Comparison of ENCODE assay signal across 13 cellular contexts in genomic region chr12:124618291-124618902, GRCh38. TPM values are rescaled to one million over a fixed set of nuclear protein-coding genes. Genes with fewer than 3 reads are reported as not detected.
DNase-seq lines count a peak whose midpoint lies in the region; ATAC-seq, FAIRE-seq and TF ChIP-seq lines count a peak whose summit lies in the region.
"Had no signal": no experiment of that assay in that cellular context is flagged by ENCODE, and none has a peak within 500 bp of the region (broad histone marks: within the 10 kb centered on the region; RNA-seq: fewer than 3 reads in every experiment).

No MANE protein-coding gene starts in this region.

- H3K36me3 ChIP-seq in H7 (replicated peaks; ENCODE audit: control insufficient read depth, insufficient read depth, low read length) (no peaks in the 10 kb centered on the region), astrocyte (ENCODE audit: insufficient read depth, low read length) (no peaks in the 10 kb centered on the region), heart left ventricle (no peaks in the 10 kb centered on the region), stomach (no peaks in the 10 kb centered on the region)
- H3K36me3 ChIP-seq: SJCRH30 had no signal

- WGBS in heart left ventricle, 4 donors, result 89 to 93% (median 90%) methylated on average over 21 of the region's 21 CpGs
- WGBS in stomach, 5 donors, result 80 to 89% (median 88%) methylated on average over 20 to 21 of the region's 21 CpGs

- H3K27ac Mint-ChIP-seq in astrocyte (ENCODE audit: unreplicated experiment) (no peak overlapping the region), nephron (peak overlapping the region in 2 of 3 experiments; percentile 43 to 58)

- TF ChIP-seq POLR2A in heart left ventricle (IDR thresholded peaks at IDR 0.05) (no peak), stomach (IDR thresholded peaks at IDR 0.05) (no peak)

- intact Hi-C loops in heart left ventricle (cut with DNase I), result loop anchor here in 2 of 10 donors (5.0 kb wide), 2 partner anchors 41 to 46 kb away; no protein-coding TSS in a partner anchor
- intact Hi-C loops in stomach (cut with DNase I; ENCODE audit: low total_unique reads), result no loop called here

- no peaks in the 10 kb centered on the region for H3K79me2 ChIP-seq in astrocyte (ENCODE audit: insufficient read depth, low read length)

- no peak overlapping the region for H3K27ac ChIP-seq in astrocyte (ENCODE audit: low read depth, low read length)
- H3K27ac ChIP-seq in heart left ventricle, result no peak overlapping the region
- no peak overlapping the region for H3K27ac ChIP-seq in stomach
- H3K27ac ChIP-seq: SJCRH30 had no signal

- H3K27me3 Mint-ChIP-seq in astrocyte (ENCODE audit: low read depth, unreplicated experiment), result peaks cover 25% of the 10 kb centered on the region
- H3K27me3 Mint-ChIP-seq in nephron (ENCODE audit: low read depth), result peaks cover 14% of the 10 kb centered on the region

- no peak for TF ChIP-seq EP300 in stomach (IDR thresholded peaks at IDR 0.05)

- no peak for FAIRE-seq in astrocyte (lab: Jason Lieb, UNC)

- no peak overlapping the region for H3K4me2 ChIP-seq in astrocyte (ENCODE audit: low read length)

- peaks cover 18% of the 10 kb centered on the region for H3K4me1 ChIP-seq in astrocyte (ENCODE audit: insufficient read depth, low read length)
- peaks cover 0 to 30% (median 15%) of the 10 kb centered on the region in 12 donors for H3K4me1 ChIP-seq in heart left ventricle
- H3K4me1 ChIP-seq in stomach, result peaks cover 0 to 16% (median 9%) of the 10 kb centered on the region in 4 donors
- H3K4me1 ChIP-seq: SJCRH30 had no signal

- TF ChIP-seq CTCF in astrocyte (IDR thresholded peaks at IDR 0.05; ENCODE audit: insufficient read depth, low read depth, low read length) (no peak), nephron (IDR thresholded peaks at IDR 0.05; ENCODE audit: unreplicated experiment in 3 of 3) (no peak), heart left ventricle (IDR thresholded peaks at IDR 0.05) (no peak), stomach (IDR thresholded peaks at IDR 0.05) (no peak)

- H3K9me3 Mint-ChIP-seq in astrocyte (ENCODE audit: unreplicated experiment) (peaks cover 3% of the 10 kb centered on the region), nephron (peaks cover 4% of the 10 kb centered on the region)

- H4K20me1 ChIP-seq in astrocyte (ENCODE audit: insufficient read depth, low read length), result no peaks in the 10 kb centered on the region

- H3K4me1 Mint-ChIP-seq in astrocyte (ENCODE audit: low read depth, unreplicated experiment), result peaks cover 9% of the 10 kb centered on the region
- peaks cover 12% of the 10 kb centered on the region for H3K4me1 Mint-ChIP-seq in nephron

- no peaks in the 10 kb centered on the region for H3K27me3 ChIP-seq in H7 (ENCODE audit: control insufficient read depth, insufficient read depth, low read length)
- H3K27me3 ChIP-seq in astrocyte (ENCODE audit: insufficient read depth, low read length), result peaks cover 2% of the 10 kb centered on the region
- no peaks in the 10 kb centered on the region for H3K27me3 ChIP-seq in heart left ventricle
- H3K27me3 ChIP-seq in stomach, result no peaks in the 10 kb centered on the region

- H3K36me3 Mint-ChIP-seq in astrocyte (ENCODE audit: low read depth, unreplicated experiment), result peaks cover 6% of the 10 kb centered on the region
- no peaks in the 10 kb centered on the region for H3K36me3 Mint-ChIP-seq in nephron (ENCODE audit: low read depth)

- H3K4me3 ChIP-seq in H7 (ENCODE audit: insufficient read depth, low read depth, low read length), result no peak overlapping the region
- H3K4me3 ChIP-seq in astrocyte (ENCODE audit: insufficient read depth, low read depth, low read length), result no peak overlapping the region
- H3K4me3 ChIP-seq in heart left ventricle, result no peak overlapping the region
- H3K4me3 ChIP-seq in stomach, result no peak overlapping the region
- H3K4me3 ChIP-seq: SJCRH30 had no signal

- peak overlapping the region; percentile 27 for H3K4me3 Mint-ChIP-seq in astrocyte (ENCODE audit: unreplicated experiment)
- H3K4me3 Mint-ChIP-seq in nephron, result no peak overlapping the region

- no peak overlapping the region for H3K9ac ChIP-seq in astrocyte (ENCODE audit: low read length)

- DNase-seq in H7 (peak; percentile 38), NCI-H146 (lab: John Stamatoyannopoulos, UW) (peak; percentile 42), astrocyte (ENCODE audit: low read depth) (no peak), NCI-H345 (lab: John Stamatoyannopoulos, UW) (no peak), heart left ventricle (no peak), stomach (no peak)
- DNase-seq: ACHN, Caco-2, KG1, NCI-H1694, NCI-H524 treated with DMSO at 0.1 percent for 48 hours, SJCRH30 had no signal

- peaks cover 3% of the 10 kb centered on the region for H3K9me3 ChIP-seq in astrocyte (ENCODE audit: insufficient read depth, low read depth, low read length)
- H3K9me3 ChIP-seq in heart left ventricle, result peaks cover 0 to 7% (median 0%) of the 10 kb centered on the region in 12 donors
- H3K9me3 ChIP-seq in stomach, result peaks cover 0 to 8% (median 2%) of the 10 kb centered on the region in 4 donors
- H3K9me3 ChIP-seq: Caco-2, SJCRH30 had no signal

- no peak for ATAC-seq in heart left ventricle

- no peak overlapping the region for H2AFZ ChIP-seq in astrocyte (ENCODE audit: low read depth, low read length)

RNA-seq across cellular contexts. Expression of gene NCOR2, which starts 51.0 kb away (rescaled TPM):
- 25.1 and 27.2 TPM in 2 replicates for total RNA-seq in H7 (2014; rRNA removed; shearing (Covaris generic))
- total RNA-seq in astrocyte (425 and 489 TPM in 2 replicates), heart left ventricle (100 to 1,000 TPM in 8 of 9 donors, 10 to 100 TPM in 1; 66.9 to 184 (median 132) TPM), stomach (100 to 1,000 TPM in 4 of 5 donors, 10 to 100 TPM in 1; 61.7 to 292 (median 116) TPM)
- polyA plus RNA-seq in heart left ventricle (10 to 100 TPM; 62.1 to 67.0 TPM), stomach (10 to 100 TPM; 27.2 to 49.6 (median 37.7) TPM)

Comparison
In these comparisons a context has a peak if more than half of its experiments do, and no peak if none do; other contexts are left out.
1. DNase-seq: peak in H7 (single experiment) and NCI-H146 (single experiment); none in astrocyte (single experiment), NCI-H345 (single experiment), heart left ventricle (0 of 5) and stomach (single experiment).